15 cellular contexts compared by ENCODE assay signal in genomic region chr19:42505066-42505465, GRCh38.
"Had no signal": no experiment of that assay in that cellular context is flagged by ENCODE, and none has a peak within 500 bp of the region (broad histone marks: within the 10 kb centered on the region; RNA-seq: fewer than 3 reads in every experiment).

No MANE protein-coding gene starts in this region.

- H3K4me3 ChIP-seq: left ventricle myocardium inferior, lower lobe of right lung, right atrium auricular region, testis, tibial nerve had no signal

- H3K27me3 ChIP-seq: foreskin keratinocyte, right atrium auricular region, testis, tibial nerve had no signal

- H3K4me3 Mint-ChIP-seq: dendritic cell treated with granulocyte-macrophage colony-stimulating factor and Interleukin-4, amounts not matched to agents 40 ng/mL and 50 ng/mL, for 4 days; immature natural killer cell; naive B cell; nephron had no signal

- H3K9me3 Mint-ChIP-seq: dendritic cell treated with granulocyte-macrophage colony-stimulating factor and Interleukin-4, amounts not matched to agents 40 ng/mL and 50 ng/mL, for 4 days; immature natural killer cell; naive B cell; nephron had no signal

- H3K36me3 Mint-ChIP-seq: immature natural killer cell, naive B cell had no signal

- H3K4me1 ChIP-seq: foreskin keratinocyte, left ventricle myocardium inferior, lower lobe of right lung, right atrium auricular region, testis, tibial nerve had no signal

- H3K27ac Mint-ChIP-seq: dendritic cell treated with granulocyte-macrophage colony-stimulating factor and Interleukin-4, amounts not matched to agents 40 ng/mL and 50 ng/mL, for 4 days; immature natural killer cell; nephron had no signal

- ATAC-seq: foreskin keratinocyte, lower lobe of right lung had no signal

- DNase-seq: foreskin keratinocyte; immature natural killer cell; left ventricle myocardium inferior; lower lobe of right lung; mesenchymal stem cell; midbrain; naive B cell; small intestine; stimulated activated CD4-positive, alpha-beta T cell treated with anti-CD3 and anti-CD28 coated beads, Interleukin-12 subunit alpha, Interleukin-12 subunit beta, amount 100 ng/mL, for 4 hours; stimulated activated naive CD8-positive, alpha-beta T cell treated with anti-CD3 and anti-CD28 coated beads, Interleukin-15, Interleukin-2, amounts not matched to agents 100 U/mL and 50 U/mL, for 24 hours; testis had no signal

- H3K4me1 Mint-ChIP-seq: immature natural killer cell, nephron had no signal

- H3K9me3 ChIP-seq: left ventricle myocardium inferior, lower lobe of right lung, right atrium auricular region, testis, tibial nerve had no signal

- H3K27ac ChIP-seq: foreskin keratinocyte, left ventricle myocardium inferior, lower lobe of right lung, right atrium auricular region, testis, tibial nerve had no signal

- H3K36me3 ChIP-seq: left ventricle myocardium inferior, lower lobe of right lung, right atrium auricular region, tibial nerve had no signal
